ENCODE assay signal across 1 cellular context in the genomic region with DNA sequence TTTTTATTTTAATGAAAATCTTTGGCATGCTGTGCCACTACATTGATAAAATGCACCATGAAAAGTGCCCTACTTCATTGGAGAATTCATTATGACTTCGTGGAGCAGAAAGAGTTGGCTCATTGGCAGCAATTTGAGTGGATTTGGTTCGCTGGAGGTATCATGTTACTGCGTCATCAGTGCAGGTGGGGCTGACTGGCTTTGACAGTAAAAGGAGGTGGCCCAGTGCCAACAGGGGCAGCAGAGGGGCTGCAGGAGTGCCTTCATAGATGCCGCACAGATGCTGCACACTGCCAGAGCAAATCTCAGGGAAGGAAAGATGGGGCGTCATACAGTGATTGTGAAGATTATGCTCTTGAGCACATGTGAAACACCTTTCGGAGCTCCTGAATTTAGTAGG.
TF ChIP-seq lines count a peak whose summit lies in the region.

No MANE protein-coding gene starts in this region.

TF ChIP-seq in K562, 482 proteins besides CTCF, POLR2A, EP300 and RAD21 (continued from another document):
- TF ChIP-seq NONO (IDR thresholded peaks at IDR 0.05; ENCODE audit: low read depth in 2 of 2, low read length in 1 of 2) (no peak), HDAC1 (IDR thresholded peaks at IDR 0.05) (no peak), CREM (IDR thresholded peaks at IDR 0.05; ENCODE audit: low read depth) (0 out of 2 replicates have a peak, but pooled peaks have one; percentile 31)
- TF ChIP-seq, protein P1, sequence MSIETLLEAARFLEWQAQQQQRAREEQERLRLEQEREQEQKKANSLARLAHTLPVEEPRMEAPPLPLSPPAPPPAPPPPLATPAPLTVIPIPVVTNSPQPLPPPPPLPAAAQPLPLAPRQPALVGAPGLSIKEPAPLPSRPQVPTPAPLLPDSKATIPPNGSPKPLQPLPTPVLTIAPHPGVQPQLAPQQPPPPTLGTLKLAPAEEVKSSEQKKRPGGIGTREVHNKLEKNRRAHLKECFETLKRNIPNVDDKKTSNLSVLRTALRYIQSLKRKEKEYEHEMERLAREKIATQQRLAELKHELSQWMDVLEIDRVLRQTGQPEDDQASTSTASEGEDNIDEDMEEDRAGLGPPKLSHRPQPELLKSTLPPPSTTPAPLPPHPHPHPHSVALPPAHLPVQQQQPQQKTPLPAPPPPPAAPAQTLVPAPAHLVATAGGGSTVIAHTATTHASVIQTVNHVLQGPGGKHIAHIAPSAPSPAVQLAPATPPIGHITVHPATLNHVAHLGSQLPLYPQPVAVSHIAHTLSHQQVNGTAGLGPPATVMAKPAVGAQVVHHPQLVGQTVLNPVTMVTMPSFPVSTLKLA (conservative IDR thresholded peaks at IDR 0.05), result no peak
